2 cellular contexts compared by ENCODE assay signal in the genomic region with DNA sequence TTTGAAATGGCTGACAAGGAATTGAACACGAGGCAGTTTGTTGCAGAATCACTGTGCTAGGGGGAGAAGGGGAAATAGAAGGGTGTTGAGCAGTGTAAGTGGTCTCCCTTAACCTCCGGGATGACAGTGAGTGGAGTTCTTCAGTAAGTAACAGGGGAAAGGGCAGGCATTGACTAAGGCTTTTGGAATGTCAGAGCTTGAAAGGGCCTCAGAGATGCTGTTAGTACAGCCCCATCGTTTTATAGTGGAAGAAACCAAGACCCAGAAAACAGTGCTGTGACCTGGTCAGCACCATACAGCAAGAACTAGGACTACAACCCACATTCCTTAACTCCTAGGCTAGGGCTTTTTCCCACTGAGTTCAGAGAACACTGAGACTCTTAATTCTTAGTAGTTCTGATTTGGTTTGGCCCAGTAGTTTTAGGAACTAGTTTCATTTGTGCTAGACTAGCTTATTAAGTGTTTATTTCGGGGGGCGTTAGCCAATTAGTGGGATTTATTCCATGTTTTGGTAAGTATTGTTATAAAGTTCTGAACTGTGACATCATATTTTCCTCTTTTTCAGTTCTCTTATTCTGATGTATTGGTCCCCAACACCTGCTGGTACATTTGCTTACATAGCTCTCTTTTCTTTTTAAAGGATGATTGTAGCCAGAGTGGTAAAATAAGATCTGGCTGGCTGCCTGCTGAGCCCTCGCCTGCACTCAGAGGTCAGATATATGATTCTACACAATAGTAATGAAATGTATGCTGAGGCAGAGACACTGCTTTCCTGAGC.
TF ChIP-seq lines count a peak whose summit lies in the region.

No MANE protein-coding gene starts in this region.

TF ChIP-seq in SK-N-SH treated with all-trans-retinoic acid at 6 μM for 48 hours, 23 proteins besides CTCF, POLR2A, EP300 and RAD21 (continued from another document):
- TF ChIP-seq, protein P1, sequence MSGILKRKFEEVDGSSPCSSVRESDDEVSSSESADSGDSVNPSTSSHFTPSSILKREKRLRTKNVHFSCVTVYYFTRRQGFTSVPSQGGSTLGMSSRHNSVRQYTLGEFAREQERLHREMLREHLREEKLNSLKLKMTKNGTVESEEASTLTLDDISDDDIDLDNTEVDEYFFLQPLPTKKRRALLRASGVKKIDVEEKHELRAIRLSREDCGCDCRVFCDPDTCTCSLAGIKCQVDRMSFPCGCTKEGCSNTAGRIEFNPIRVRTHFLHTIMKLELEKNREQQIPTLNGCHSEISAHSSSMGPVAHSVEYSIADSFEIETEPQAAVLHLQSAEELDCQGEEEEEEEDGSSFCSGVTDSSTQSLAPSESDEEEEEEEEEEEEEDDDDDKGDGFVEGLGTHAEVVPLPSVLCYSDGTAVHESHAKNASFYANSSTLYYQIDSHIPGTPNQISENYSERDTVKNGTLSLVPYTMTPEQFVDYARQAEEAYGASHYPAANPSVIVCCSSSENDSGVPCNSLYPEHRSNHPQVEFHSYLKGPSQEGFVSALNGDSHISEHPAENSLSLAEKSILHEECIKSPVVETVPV (CRISPR knock-in tag; IDR thresholded peaks at IDR 0.05): no peak
- TF ChIP-seq ARNTL (CRISPR knock-in tag; IDR thresholded peaks at IDR 0.05; ENCODE audit: borderline replicate concordance, low read depth) (no peak), ZNF70 (CRISPR knock-in tag; IDR thresholded peaks at IDR 0.05) (no peak), ZFP30 (CRISPR knock-in tag; IDR thresholded peaks at IDR 0.05) (no peak), ZNF565 (CRISPR knock-in tag; conservative IDR thresholded peaks at IDR 0.05; ENCODE audit: low read depth) (no peak)
- TF ChIP-seq, protein P2, sequence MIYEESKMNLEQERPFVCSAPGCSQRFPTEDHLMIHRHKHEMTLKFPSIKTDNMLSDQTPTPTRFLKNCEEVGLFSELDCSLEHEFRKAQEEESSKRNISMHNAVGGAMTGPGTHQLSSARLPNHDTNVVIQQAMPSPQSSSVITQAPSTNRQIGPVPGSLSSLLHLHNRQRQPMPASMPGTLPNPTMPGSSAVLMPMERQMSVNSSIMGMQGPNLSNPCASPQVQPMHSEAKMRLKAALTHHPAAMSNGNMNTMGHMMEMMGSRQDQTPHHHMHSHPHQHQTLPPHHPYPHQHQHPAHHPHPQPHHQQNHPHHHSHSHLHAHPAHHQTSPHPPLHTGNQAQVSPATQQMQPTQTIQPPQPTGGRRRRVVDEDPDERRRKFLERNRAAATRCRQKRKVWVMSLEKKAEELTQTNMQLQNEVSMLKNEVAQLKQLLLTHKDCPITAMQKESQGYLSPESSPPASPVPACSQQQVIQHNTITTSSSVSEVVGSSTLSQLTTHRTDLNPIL (CRISPR knock-in tag; IDR thresholded peaks at IDR 0.05; ENCODE audit: low read depth): no peak

TF ChIP-seq in SK-N-SH, 30 proteins besides CTCF, POLR2A, EP300 and RAD21 (continued from another document):
- TF ChIP-seq, protein P3, sequence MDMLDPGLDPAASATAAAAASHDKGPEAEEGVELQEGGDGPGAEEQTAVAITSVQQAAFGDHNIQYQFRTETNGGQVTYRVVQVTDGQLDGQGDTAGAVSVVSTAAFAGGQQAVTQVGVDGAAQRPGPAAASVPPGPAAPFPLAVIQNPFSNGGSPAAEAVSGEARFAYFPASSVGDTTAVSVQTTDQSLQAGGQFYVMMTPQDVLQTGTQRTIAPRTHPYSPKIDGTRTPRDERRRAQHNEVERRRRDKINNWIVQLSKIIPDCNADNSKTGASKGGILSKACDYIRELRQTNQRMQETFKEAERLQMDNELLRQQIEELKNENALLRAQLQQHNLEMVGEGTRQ (IDR thresholded peaks at IDR 0.05; ENCODE audit: borderline replicate concordance, low read depth, low read length): no peak
- TF ChIP-seq SMC3 (IDR thresholded peaks at IDR 0.05; ENCODE audit: low read depth, low read length): no peak
- no peak for TF ChIP-seq FOSL2 (IDR thresholded peaks at IDR 0.05; ENCODE audit: borderline replicate concordance, low read depth)
- TF ChIP-seq TEAD4 (IDR thresholded peaks at IDR 0.05; ENCODE audit: borderline replicate concordance, insufficient read depth): no peak
- TF ChIP-seq, protein P4, sequence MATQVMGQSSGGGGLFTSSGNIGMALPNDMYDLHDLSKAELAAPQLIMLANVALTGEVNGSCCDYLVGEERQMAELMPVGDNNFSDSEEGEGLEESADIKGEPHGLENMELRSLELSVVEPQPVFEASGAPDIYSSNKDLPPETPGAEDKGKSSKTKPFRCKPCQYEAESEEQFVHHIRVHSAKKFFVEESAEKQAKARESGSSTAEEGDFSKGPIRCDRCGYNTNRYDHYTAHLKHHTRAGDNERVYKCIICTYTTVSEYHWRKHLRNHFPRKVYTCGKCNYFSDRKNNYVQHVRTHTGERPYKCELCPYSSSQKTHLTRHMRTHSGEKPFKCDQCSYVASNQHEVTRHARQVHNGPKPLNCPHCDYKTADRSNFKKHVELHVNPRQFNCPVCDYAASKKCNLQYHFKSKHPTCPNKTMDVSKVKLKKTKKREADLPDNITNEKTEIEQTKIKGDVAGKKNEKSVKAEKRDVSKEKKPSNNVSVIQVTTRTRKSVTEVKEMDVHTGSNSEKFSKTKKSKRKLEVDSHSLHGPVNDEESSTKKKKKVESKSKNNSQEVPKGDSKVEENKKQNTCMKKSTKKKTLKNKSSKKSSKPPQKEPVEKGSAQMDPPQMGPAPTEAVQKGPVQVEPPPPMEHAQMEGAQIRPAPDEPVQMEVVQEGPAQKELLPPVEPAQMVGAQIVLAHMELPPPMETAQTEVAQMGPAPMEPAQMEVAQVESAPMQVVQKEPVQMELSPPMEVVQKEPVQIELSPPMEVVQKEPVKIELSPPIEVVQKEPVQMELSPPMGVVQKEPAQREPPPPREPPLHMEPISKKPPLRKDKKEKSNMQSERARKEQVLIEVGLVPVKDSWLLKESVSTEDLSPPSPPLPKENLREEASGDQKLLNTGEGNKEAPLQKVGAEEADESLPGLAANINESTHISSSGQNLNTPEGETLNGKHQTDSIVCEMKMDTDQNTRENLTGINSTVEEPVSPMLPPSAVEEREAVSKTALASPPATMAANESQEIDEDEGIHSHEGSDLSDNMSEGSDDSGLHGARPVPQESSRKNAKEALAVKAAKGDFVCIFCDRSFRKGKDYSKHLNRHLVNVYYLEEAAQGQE (IDR thresholded peaks at IDR 0.05; ENCODE audit: low read depth, low read length): no peak
- TF ChIP-seq GABPA (IDR thresholded peaks at IDR 0.05; ENCODE audit: low read depth): no peak
- TF ChIP-seq SIN3A (IDR thresholded peaks at IDR 0.05; ENCODE audit: borderline replicate concordance, low read depth, low read length): no peak
- no peak for TF ChIP-seq RFX5 (IDR thresholded peaks at IDR 0.05; ENCODE audit: low read length)
- no peak for TF ChIP-seq RCOR1 (IDR thresholded peaks at IDR 0.05; ENCODE audit: low read length)
- TF ChIP-seq ELF1 (IDR thresholded peaks at IDR 0.05): no peak
